Comparison of ENCODE assay signal across 24 cellular contexts in the genomic region with DNA sequence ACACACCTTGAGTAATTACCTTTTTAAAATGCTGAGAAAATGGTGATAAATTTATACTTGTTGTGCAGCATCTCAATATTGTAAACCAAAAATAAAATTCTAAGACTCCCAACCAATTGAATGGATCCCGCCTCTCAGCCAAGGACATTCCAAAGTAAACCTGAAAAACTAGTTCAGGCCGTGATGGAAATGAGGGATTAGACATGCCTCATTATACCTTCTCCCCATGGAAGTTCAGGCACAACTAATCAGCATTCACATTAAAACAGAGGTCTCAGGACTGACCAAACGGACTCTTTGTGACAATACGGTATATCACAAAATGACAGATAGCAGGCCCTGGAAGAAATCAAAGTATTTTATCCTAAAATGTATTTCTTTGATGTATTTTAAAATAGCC.
DNase-seq lines count a peak whose midpoint lies in the region; ATAC-seq, FAIRE-seq and TF ChIP-seq lines count a peak whose summit lies in the region.
"Had no signal": no experiment of that assay in that cellular context is flagged by ENCODE, and none has a peak within 500 bp of the region (broad histone marks: within the 10 kb centered on the region; RNA-seq: fewer than 3 reads in every experiment).

No MANE protein-coding gene starts in this region.

- H4K8ac ChIP-seq in mesendoderm (ENCODE audit: low read depth, low read length), result no peak overlapping the region

- H3K27me3 Mint-ChIP-seq in natural killer cell (ENCODE audit: low read depth in 2 of 2), result no peaks in the 10 kb centered on the region
- H3K27me3 Mint-ChIP-seq: activated naive CD8-positive, alpha-beta T cell treated with anti-CD3 and anti-CD28 coated beads for 36 hours; B cell had no signal

- TF ChIP-seq RAD21 in SK-N-SH (IDR thresholded peaks at IDR 0.05; ENCODE audit: low read length), result no peak

- TF ChIP-seq POLR2A in ovary (IDR thresholded peaks at IDR 0.05), result no peak

- no peak overlapping the region for H2BK15ac ChIP-seq in mesendoderm (replicated peaks; ENCODE audit: low read depth)

- H2AK5ac ChIP-seq in mesendoderm (ENCODE audit: low read length), result no peak overlapping the region

- H3K79me1 ChIP-seq in mesendoderm (ENCODE audit: low read length), result no peaks in the 10 kb centered on the region

- 66% methylated on average over 4 of the region's 4 CpGs for WGBS in SK-N-SH (ENCODE audit: low lambda C conversion rate)
- WGBS in mesendoderm (ENCODE audit: extremely low coverage, insufficient coverage, low lambda C conversion rate), result no CpG with 5 or more reads among the region's 4 CpGs
- 86 to 89% (median 86%) methylated on average over 4 of the region's 4 CpGs for WGBS in ovary, 3 donors

- H3K27ac Mint-ChIP-seq in natural killer cell, result no peak overlapping the region
- H3K27ac Mint-ChIP-seq: activated CD8-positive, alpha-beta T cell treated with anti-CD3 and anti-CD28 coated beads, Interleukin-2, amount 10 ng/mL, durations not matched to agents 7 days and 5 days; activated naive CD8-positive, alpha-beta T cell treated with anti-CD3 and anti-CD28 coated beads for 36 hours; B cell had no signal

- CTCF ChIA-PET in SK-N-SH (lab: Yijun Ruan, JAX), result no interaction called here

- H3K56ac ChIP-seq in mesendoderm (ENCODE audit: low read length), result no peak overlapping the region

- H3K9me3 ChIP-seq in SK-N-SH, result no peaks in the 10 kb centered on the region
- H3K9me3 ChIP-seq in ovary, result no peaks in the 10 kb centered on the region
- H3K9me3 ChIP-seq: left lung, right lobe of liver, upper lobe of left lung had no signal

- 0 out of 2 replicates have a peak overlapping the region, but pooled peaks have one; percentile 26 for H3K4me2 ChIP-seq in SK-N-SH
- H3K4me2 ChIP-seq in mesendoderm (ENCODE audit: low read length), result no peak overlapping the region

- no peak overlapping the region for H3K18ac ChIP-seq in mesendoderm (ENCODE audit: low read length)

- ATAC-seq in SK-N-SH treated with all-trans-retinoic acid at 6 μM for 48 hours, result no peak
- no peak for ATAC-seq in HG03439 (IDR thresholded peaks at IDR 0.05; ENCODE audit: unreplicated experiment)
- ATAC-seq in natural killer cell, result no peak
- ATAC-seq: activated CD4-positive, CD25-positive, alpha-beta regulatory T cell treated with anti-CD3 and anti-CD28 coated beads, Interleukin-2, amount 50 U/mL, for 24 hours; activated CD8-positive, alpha-beta T cell treated with anti-CD3 and anti-CD28 coated beads, Interleukin-2, amount 10 ng/mL, durations not matched to agents 7 days and 5 days; left lung; right lobe of liver had no signal

- H3K4me1 Mint-ChIP-seq in natural killer cell, result peaks cover 34 to 35% of the 10 kb centered on the region in 2 donors
- H3K4me1 Mint-ChIP-seq: B cell had no signal

- peaks cover 0 to 33% of the 10 kb centered on the region in 2 experiments; a peak in 2 of 4 replicates for H3K4me1 ChIP-seq in SK-N-SH (ENCODE audit: control insufficient read depth in 1 of 2, insufficient read depth in 2 of 2, low read depth in 1 of 2, low read length in 1 of 2)
- peaks cover 8% of the 10 kb centered on the region for H3K4me1 ChIP-seq in mesendoderm (ENCODE audit: control insufficient read depth, low read depth, low read length)
- no peaks in the 10 kb centered on the region for H3K4me1 ChIP-seq in ovary (ENCODE audit: insufficient read depth)
- H3K4me1 ChIP-seq: left lung, right lobe of liver, upper lobe of left lung had no signal

- H3K23ac ChIP-seq in mesendoderm (ENCODE audit: low read length), result no peak overlapping the region

- DNase-seq in SK-N-SH, result no peak
- DNase-seq in bronchial epithelial cell (ENCODE audit: low read depth), result peak; percentile 60
- DNase-seq in mesendoderm, result peak; percentile 73
- DNase-seq in NCI-H2196 (lab: John Stamatoyannopoulos, UW; ENCODE audit: unreplicated experiment), result no peak
- no peak for DNase-seq in ovary
- no peak for DNase-seq in natural killer cell
- DNase-seq: activated CD8-positive, alpha-beta T cell treated with anti-CD3 and anti-CD28 coated beads, Interleukin-2, amount 10 ng/mL, durations not matched to agents 7 days and 5 days; activated naive CD8-positive, alpha-beta T cell treated with anti-CD3 and anti-CD28 coated beads for 36 hours; activated T-cell treated with anti-CD3 and anti-CD28 coated beads, Interleukin-2, amount 50 U/mL, for 48 hours; COR-L47; dermis blood vessel endothelial cell; left lung; NCI-H1694; NCI-H2227 treated with DMSO at 0.1 percent for 48 hours; right lobe of liver; stimulated activated CD4-positive, alpha-beta T cell treated with anti-CD3 and anti-CD28 coated beads, Interleukin-1b, Interleukin-23, amount 100 ng/mL, for 48 hours; stimulated activated naive CD4-positive, alpha-beta T cell treated with Interleukin-2 at 50 U/mL for 16 hours; upper lobe of left lung had no signal

- no peaks in the 10 kb centered on the region for H3K36me3 Mint-ChIP-seq in natural killer cell
- H3K36me3 Mint-ChIP-seq: activated naive CD8-positive, alpha-beta T cell treated with anti-CD3 and anti-CD28 coated beads for 36 hours had no signal

- H3K4me3 Mint-ChIP-seq in natural killer cell, result no peak overlapping the region
- H3K4me3 Mint-ChIP-seq: activated CD8-positive, alpha-beta T cell treated with anti-CD3 and anti-CD28 coated beads, Interleukin-2, amount 10 ng/mL, durations not matched to agents 7 days and 5 days; activated naive CD8-positive, alpha-beta T cell treated with anti-CD3 and anti-CD28 coated beads for 36 hours; B cell had no signal

- no peak overlapping the region for H3K4ac ChIP-seq in mesendoderm (ENCODE audit: low read depth, low read length)

- H3K9me2 ChIP-seq in SK-N-SH, result no peaks in the 10 kb centered on the region

- peaks cover 0 to 2% of the 10 kb centered on the region in 2 donors for H3K9me3 Mint-ChIP-seq in natural killer cell

- H3K36me3 ChIP-seq in SK-N-SH (replicated peaks in 1 of 2; ENCODE audit: control insufficient read depth in 1 of 2, insufficient read depth in 2 of 2, low read length in 1 of 2), result no peaks in the 10 kb centered on the region
- no peaks in the 10 kb centered on the region for H3K36me3 ChIP-seq in bronchial epithelial cell (ENCODE audit: control insufficient read depth, insufficient read depth, low read length)
- H3K36me3 ChIP-seq in mesendoderm (ENCODE audit: control insufficient read depth, insufficient read depth, low read length), result no peaks in the 10 kb centered on the region
- H3K36me3 ChIP-seq in ovary, result no peaks in the 10 kb centered on the region
- H3K36me3 ChIP-seq: left lung, right lobe of liver, upper lobe of left lung had no signal

- no peak overlapping the region for H3K4me3 ChIP-seq in SK-N-SH (ENCODE audit: low read depth in 2 of 2, low read length in 1 of 2)
- H3K4me3 ChIP-seq in bronchial epithelial cell (ENCODE audit: low read depth, low read length), result no peak overlapping the region
- H3K4me3 ChIP-seq in mesendoderm (ENCODE audit: low read length), result no peak overlapping the region
- H3K4me3 ChIP-seq in ovary, result no peak overlapping the region
- H3K4me3 ChIP-seq: left lung, right lobe of liver, upper lobe of left lung had no signal

- H2BK5ac ChIP-seq in mesendoderm (ENCODE audit: low read length), result no peak overlapping the region

- TF ChIP-seq EP300 in SK-N-SH (IDR thresholded peaks at IDR 0.05; ENCODE audit: borderline replicate concordance in 1 of 2, low read depth in 1 of 2, low read length in 1 of 2), result no peak
- no peak for TF ChIP-seq EP300 in ovary (IDR thresholded peaks at IDR 0.05)

- H4K20me1 ChIP-seq in SK-N-SH (ENCODE audit: insufficient read depth), result no peaks in the 10 kb centered on the region

- intact Hi-C loops in ovary (cut with DNase I) (no loop called here), natural killer cell (cut with micrococcal nuclease) (no loop called here)

- peak overlapping the region in 1 of 2 experiments; percentile 89; a peak in 2 of 4 replicates for H3K27ac ChIP-seq in SK-N-SH (ENCODE audit: low read depth in 2 of 2, low read length in 1 of 2)
- H3K27ac ChIP-seq in mesendoderm (ENCODE audit: low read depth, low read length), result no peak overlapping the region
- H3K27ac ChIP-seq in ovary, result no peak overlapping the region
- H3K27ac ChIP-seq: 22Rv1, left lung, right lobe of liver, upper lobe of left lung had no signal

- H3K27me3 ChIP-seq in SK-N-SH (ENCODE audit: insufficient read depth) (no peaks in the 10 kb centered on the region), bronchial epithelial cell (ENCODE audit: control insufficient read depth, insufficient read depth, low read length) (no peaks in the 10 kb centered on the region), mesendoderm (ENCODE audit: insufficient read depth, low read length, poor library complexity) (no peaks in the 10 kb centered on the region), ovary (no peaks in the 10 kb centered on the region)
- H3K27me3 ChIP-seq: left lung, right lobe of liver, upper lobe of left lung had no signal

- POLR2A ChIA-PET in SK-N-SH (lab: Yijun Ruan, JAX), result no interaction called here

- TF ChIP-seq CTCF in SK-N-SH (IDR thresholded peaks at IDR 0.05) (no peak), bronchial epithelial cell (IDR thresholded peaks at IDR 0.05; ENCODE audit: insufficient read depth, low read length, severe bottlenecking) (no peak), ovary (IDR thresholded peaks at IDR 0.05) (no peak), natural killer cell (IDR thresholded peaks at IDR 0.05) (no peak)

- no peaks in the 10 kb centered on the region for H3K79me2 ChIP-seq in SK-N-SH (ENCODE audit: insufficient read depth)
- no peaks in the 10 kb centered on the region for H3K79me2 ChIP-seq in mesendoderm (ENCODE audit: control insufficient read depth, insufficient read depth, low read length)

- no peak overlapping the region for H2AFZ ChIP-seq in SK-N-SH (ENCODE audit: low read depth)

- no peak for FAIRE-seq in bronchial epithelial cell (lab: Jason Lieb, UNC)
- FAIRE-seq: frontal cortex had no signal

- H2BK120ac ChIP-seq in mesendoderm (ENCODE audit: low read depth, low read length), result no peak overlapping the region

- H3F3A ChIP-seq in SK-N-SH (replicated peaks; ENCODE audit: insufficient read depth), result peaks cover 24% of the 10 kb centered on the region

- no peak overlapping the region; the same call in 1 of the 2 replicates for H3K9ac ChIP-seq in SK-N-SH
- H3K9ac ChIP-seq in mesendoderm (ENCODE audit: low read length), result no peak overlapping the region

- H4K5ac ChIP-seq in mesendoderm (ENCODE audit: low read length), result no peak overlapping the region

TF ChIP-seq in SK-N-SH, 30 proteins besides CTCF, POLR2A, EP300 and RAD21 (continues in another document):
- no peak for TF ChIP-seq RXRA (IDR thresholded peaks at IDR 0.05; ENCODE audit: borderline replicate concordance, low read depth)

TF ChIP-seq in SK-N-SH treated with all-trans-retinoic acid at 6 μM for 48 hours, 23 proteins besides CTCF, POLR2A, EP300 and RAD21 (continues in another document):
- TF ChIP-seq ZFP30 (CRISPR knock-in tag; IDR thresholded peaks at IDR 0.05), result no peak
- no peak for TF ChIP-seq ZNF8 (CRISPR knock-in tag; IDR thresholded peaks at IDR 0.05)
- TF ChIP-seq RARB (CRISPR knock-in tag; IDR thresholded peaks at IDR 0.05), result no peak

Comparison
In these comparisons a context has a peak if more than half of its experiments do, and no peak if none do; other contexts are left out.
1. DNase-seq: peak in bronchial epithelial cell (single experiment) and mesendoderm (single experiment); none in SK-N-SH (single experiment), NCI-H2196 (single experiment), ovary (0 of 5) and natural killer cell (single experiment).